In the genomic region with DNA sequence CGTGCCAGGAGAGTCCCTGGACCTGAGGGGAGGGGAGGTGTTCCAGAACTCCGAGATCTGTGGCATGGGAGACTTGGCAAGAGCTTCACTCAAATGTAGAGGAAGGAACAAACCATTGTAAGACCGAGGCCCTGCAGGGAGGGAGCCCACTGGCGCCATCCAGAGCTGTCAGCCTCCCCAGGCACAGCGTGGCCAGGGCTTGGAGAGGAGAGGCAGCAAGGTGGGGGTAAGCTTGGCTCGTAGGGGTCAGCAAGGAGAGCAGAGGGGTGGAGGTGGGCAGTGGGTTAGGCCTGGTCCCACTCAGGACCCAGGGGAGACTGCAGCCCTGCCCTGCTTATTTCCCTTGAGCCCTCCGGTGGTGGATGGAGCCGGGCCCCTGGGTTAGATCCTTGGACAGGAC, we compare ENCODE assay signal across 16 cellular contexts.
"Had no signal": no experiment of that assay in that cellular context is flagged by ENCODE, and none has a peak within 500 bp of the region (broad histone marks: within the 10 kb centered on the region; RNA-seq: fewer than 3 reads in every experiment).

No MANE protein-coding gene starts in this region.

- H3K4me3 ChIP-seq: gastroesophageal sphincter, lung, pancreas had no signal

- H3K27ac ChIP-seq: gastroesophageal sphincter, pancreas had no signal

- H3K4me3 Mint-ChIP-seq: activated naive CD8-positive, alpha-beta T cell treated with anti-CD3 and anti-CD28 coated beads for 36 hours; dendritic cell treated with granulocyte-macrophage colony-stimulating factor and Interleukin-4, amounts not matched to agents 40 ng/mL and 50 ng/mL, for 4 days; effector memory CD8-positive, alpha-beta T cell had no signal

- DNase-seq: activated CD4-positive, CD25-positive, alpha-beta regulatory T cell treated with anti-CD3 and anti-CD28 coated beads, Interleukin-2, amount 50 U/mL, for 72 hours; activated naive CD8-positive, alpha-beta T cell treated with anti-CD3 and anti-CD28 coated beads for 36 hours; cerebellar nuclear complex; effector memory CD8-positive, alpha-beta T cell; midbrain; stimulated activated CD4-positive, alpha-beta T cell treated with anti-CD3 and anti-CD28 coated beads, Interleukin-15, amount 100 ng/mL, for 24 hours; stimulated activated CD4-positive, alpha-beta T cell treated with anti-CD3 and anti-CD28 coated beads, Interleukin-4, amount 100 ng/mL, for 1 hour; stimulated activated naive CD4-positive, alpha-beta T cell; SW 1271; T-helper 9 cell; trophoblast cell had no signal

- H3K9me3 ChIP-seq: gastroesophageal sphincter, pancreas had no signal

- ATAC-seq: effector memory CD8-positive, alpha-beta T cell; gastroesophageal sphincter; pancreas had no signal

- H3K27me3 Mint-ChIP-seq: activated naive CD8-positive, alpha-beta T cell treated with anti-CD3 and anti-CD28 coated beads for 36 hours; effector memory CD8-positive, alpha-beta T cell had no signal

- H3K27me3 ChIP-seq: gastroesophageal sphincter, pancreas had no signal

- H3K27ac Mint-ChIP-seq: activated naive CD8-positive, alpha-beta T cell treated with anti-CD3 and anti-CD28 coated beads for 36 hours; activated T-helper 2 cell treated with anti-CD3 and anti-CD28 coated beads, Interferon-gamma antibody, Interleukin-2, Interleukin-4, amounts not matched to agents 10 μg/mL and 5 μg/mL and 100 μg/mL, durations not matched to agents 14 hours and 24 hours and 36 hours; dendritic cell treated with granulocyte-macrophage colony-stimulating factor and Interleukin-4, amounts not matched to agents 40 ng/mL and 50 ng/mL, for 4 days had no signal

- H3K9me3 Mint-ChIP-seq: activated naive CD8-positive, alpha-beta T cell treated with anti-CD3 and anti-CD28 coated beads for 36 hours; activated T-helper 2 cell treated with anti-CD3 and anti-CD28 coated beads, Interferon-gamma antibody, Interleukin-2, Interleukin-4, amounts not matched to agents 10 μg/mL and 5 μg/mL and 100 μg/mL, durations not matched to agents 14 hours and 24 hours and 36 hours; dendritic cell treated with granulocyte-macrophage colony-stimulating factor and Interleukin-4, amounts not matched to agents 40 ng/mL and 50 ng/mL, for 4 days; effector memory CD8-positive, alpha-beta T cell had no signal
